ENCODE assay signal across 15 cellular contexts in genomic region chrX:10922158-10922557, GRCh38.
DNase-seq lines count a peak whose midpoint lies in the region; ATAC-seq and TF ChIP-seq lines count a peak whose summit lies in the region.
"Had no signal": no experiment of that assay in that cellular context is flagged by ENCODE, and none has a peak within 500 bp of the region (broad histone marks: within the 10 kb centered on the region; RNA-seq: fewer than 3 reads in every experiment).

No MANE protein-coding gene starts in this region.

- in situ Hi-C loops in gastrocnemius medialis (cut with MboI; ENCODE audit: low sequenced_read_pairs in 4 of 4) = no loop called here

- TF ChIP-seq CTCF in 22Rv1 (IDR thresholded peaks at IDR 0.05) (no peak), HFF-Myc (IDR thresholded peaks at IDR 0.05; ENCODE audit: low read depth, low read length, missing control alignments) (no peak), VCaP (conservative IDR thresholded peaks at IDR 0.05) (no peak), gastrocnemius medialis (IDR thresholded peaks at IDR 0.05 in 4 of 5, conservative IDR thresholded peaks at IDR 0.05 in 1 of 5) (no peak)

- H3K4me3 ChIP-seq in HFF-Myc (replicated peaks; ENCODE audit: low read depth, low read length) (no peak overlapping the region), gastrocnemius medialis (no peak overlapping the region)
- H3K4me3 ChIP-seq: BLaER1 treated with 17β-estradiol and CSF1 and Interleukin-3, amounts not matched to agents 10 nM and 100 nM; esophagus squamous epithelium; skin epidermis had no signal

- H3K36me3 ChIP-seq in gastrocnemius medialis = no peaks in the 10 kb centered on the region
- H3K36me3 ChIP-seq: BLaER1 treated with 17β-estradiol and CSF1 and Interleukin-3, amounts not matched to agents 10 nM and 100 nM; esophagus squamous epithelium had no signal

- ATAC-seq in gastrocnemius medialis (no peak), GM21825 (IDR thresholded peaks at IDR 0.05; ENCODE audit: unreplicated experiment) (no peak)
- ATAC-seq: stimulated activated effector memory CD8-positive, alpha-beta T cell treated with anti-CD3 and anti-CD28 coated beads, Interleukin-12 subunit alpha, Interleukin-12 subunit beta, amount 100 ng/mL, for 72 hours had no signal

- no peaks in the 10 kb centered on the region for H3K27me3 ChIP-seq in gastrocnemius medialis
- H3K27me3 ChIP-seq: esophagus squamous epithelium had no signal

- intact Hi-C loops in gastrocnemius medialis (cut with DNase I; ENCODE audit: low total_unique reads) = no loop called here

- H3K4me1 ChIP-seq in gastrocnemius medialis = no peaks in the 10 kb centered on the region
- H3K4me1 ChIP-seq: BLaER1 treated with 17β-estradiol and CSF1 and Interleukin-3, amounts not matched to agents 10 nM and 100 nM; esophagus squamous epithelium had no signal

- no peaks in the 10 kb centered on the region for H3K9me3 ChIP-seq in gastrocnemius medialis
- H3K9me3 ChIP-seq: esophagus squamous epithelium had no signal

- peak overlapping the region; percentile 36; the same call in 1 of the 2 replicates for H3K27ac ChIP-seq in 22Rv1
- H3K27ac ChIP-seq in VCaP = peak overlapping the region; percentile 55
- no peak overlapping the region for H3K27ac ChIP-seq in gastrocnemius medialis
- H3K27ac ChIP-seq: BLaER1 treated with 17β-estradiol and CSF1 and Interleukin-3, amounts not matched to agents 10 nM and 100 nM; esophagus squamous epithelium; skin epidermis had no signal

- TF ChIP-seq POLR2A in gastrocnemius medialis (IDR thresholded peaks at IDR 0.05) = no peak

- DNase-seq in HFF-Myc (ENCODE audit: extremely low read depth, low read depth) (peak; percentile 75), glomerular endothelial cell (ENCODE audit: extremely low read depth, low read depth, low spot score) (peak; percentile 61), NCI-H2196 treated with DMSO at 0.1 percent for 48 hours (lab: John Stamatoyannopoulos, UW; ENCODE audit: unreplicated experiment) (no peak), Ammon's horn (ENCODE audit: low spot score) (no peak), gastrocnemius medialis (no peak)
- DNase-seq: activated CD4-positive, alpha-beta T cell treated with anti-CD3 and anti-CD28 coated beads, Interleukin-2, amount 10 ng/mL, durations not matched to agents 7 days and 5 days; activated naive CD8-positive, alpha-beta T cell treated with anti-CD3 and anti-CD28 coated beads, Interleukin-2, amount 10 ng/mL, durations not matched to agents 7 days and 5 days; esophagus squamous epithelium; NCI-H1436 had no signal

Comparison
In these comparisons a context has a peak if more than half of its experiments do, and no peak if none do; other contexts are left out.
1. H3K27ac ChIP-seq: peak in 22Rv1 (single experiment) and VCaP (single experiment); none in gastrocnemius medialis (0 of 4).
2. DNase-seq: peak in HFF-Myc (single experiment) and glomerular endothelial cell (single experiment); none in NCI-H2196 treated with DMSO at 0.1 percent for 48 hours (single experiment), Ammon's horn (single experiment) and gastrocnemius medialis (0 of 2).